Comparison of ENCODE assay signal across 1 cellular context in the genomic region with DNA sequence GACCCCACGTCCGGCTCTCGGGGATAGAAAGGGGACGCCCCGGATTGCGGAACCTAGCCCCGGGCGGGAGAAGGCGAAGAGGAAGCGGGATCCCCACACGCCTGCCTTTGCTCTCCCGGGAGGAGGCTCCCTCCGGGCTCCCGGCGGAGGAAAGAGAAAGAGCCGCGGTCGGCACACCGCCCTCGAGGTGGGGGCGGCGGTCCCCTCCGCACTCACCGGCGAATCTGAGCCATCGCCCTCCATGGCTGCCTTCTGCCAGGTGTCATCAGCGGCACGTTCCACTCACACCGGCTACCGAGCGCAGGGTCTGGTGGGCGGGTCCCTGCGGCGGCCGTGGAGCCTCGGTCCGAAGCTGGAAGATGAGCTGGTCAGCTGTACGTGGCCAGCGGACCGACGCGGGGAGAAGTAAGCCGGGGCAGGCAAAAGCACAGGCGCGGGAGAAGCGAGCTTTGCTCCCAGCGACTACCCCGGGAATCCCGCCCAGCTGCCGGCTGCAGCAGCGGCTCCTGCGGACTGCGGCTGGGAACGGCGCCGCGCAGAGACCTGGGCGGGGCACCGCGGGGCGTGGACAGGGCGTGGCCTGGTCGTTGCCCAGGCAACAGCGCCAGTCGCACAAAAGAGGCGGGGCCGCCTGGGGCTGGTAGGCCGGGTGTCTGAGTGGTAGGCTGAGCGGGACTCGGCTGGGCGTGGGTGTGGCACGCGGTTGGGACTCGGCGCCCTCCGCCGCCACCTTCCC.
TF ChIP-seq lines count a peak whose summit lies in the region.

A gene with protein sequence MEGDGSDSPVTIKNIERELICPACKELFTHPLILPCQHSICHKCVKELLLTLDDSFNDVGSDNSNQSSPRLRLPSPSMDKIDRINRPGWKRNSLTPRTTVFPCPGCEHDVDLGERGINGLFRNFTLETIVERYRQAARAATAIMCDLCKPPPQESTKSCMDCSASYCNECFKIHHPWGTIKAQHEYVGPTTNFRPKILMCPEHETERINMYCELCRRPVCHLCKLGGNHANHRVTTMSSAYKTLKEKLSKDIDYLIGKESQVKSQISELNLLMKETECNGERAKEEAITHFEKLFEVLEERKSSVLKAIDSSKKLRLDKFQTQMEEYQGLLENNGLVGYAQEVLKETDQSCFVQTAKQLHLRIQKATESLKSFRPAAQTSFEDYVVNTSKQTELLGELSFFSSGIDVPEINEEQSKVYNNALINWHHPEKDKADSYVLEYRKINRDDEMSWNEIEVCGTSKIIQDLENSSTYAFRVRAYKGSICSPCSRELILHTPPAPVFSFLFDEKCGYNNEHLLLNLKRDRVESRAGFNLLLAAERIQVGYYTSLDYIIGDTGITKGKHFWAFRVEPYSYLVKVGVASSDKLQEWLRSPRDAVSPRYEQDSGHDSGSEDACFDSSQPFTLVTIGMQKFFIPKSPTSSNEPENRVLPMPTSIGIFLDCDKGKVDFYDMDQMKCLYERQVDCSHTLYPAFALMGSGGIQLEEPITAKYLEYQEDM (minus strand): TSS at position 517 of the 736 bp plus-strand sequence. CDS start 274 bp downstream, at position 243.

TF ChIP-seq in HepG2, 621 proteins besides CTCF, POLR2A, EP300 and RAD21 (continues in another document):
- TF ChIP-seq, protein P1, sequence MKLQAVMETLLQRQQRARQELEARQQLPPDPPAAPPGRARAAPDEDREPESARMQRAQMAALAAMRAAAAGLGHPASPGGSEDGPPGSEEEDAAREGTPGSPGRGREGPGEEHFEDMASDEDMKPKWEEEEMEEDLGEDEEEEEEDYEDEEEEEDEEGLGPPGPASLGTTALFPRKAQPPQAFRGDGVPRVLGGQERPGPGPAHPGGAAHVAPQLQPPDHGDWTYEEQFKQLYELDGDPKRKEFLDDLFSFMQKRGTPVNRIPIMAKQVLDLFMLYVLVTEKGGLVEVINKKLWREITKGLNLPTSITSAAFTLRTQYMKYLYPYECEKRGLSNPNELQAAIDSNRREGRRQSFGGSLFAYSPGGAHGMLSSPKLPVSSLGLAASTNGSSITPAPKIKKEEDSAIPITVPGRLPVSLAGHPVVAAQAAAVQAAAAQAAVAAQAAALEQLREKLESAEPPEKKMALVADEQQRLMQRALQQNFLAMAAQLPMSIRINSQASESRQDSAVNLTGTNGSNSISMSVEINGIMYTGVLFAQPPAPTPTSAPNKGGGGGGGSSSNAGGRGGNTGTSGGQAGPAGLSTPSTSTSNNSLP (IDR thresholded peaks at IDR 0.05; ENCODE audit: low read depth, low read length), result no peak
- TF ChIP-seq, protein P2, sequence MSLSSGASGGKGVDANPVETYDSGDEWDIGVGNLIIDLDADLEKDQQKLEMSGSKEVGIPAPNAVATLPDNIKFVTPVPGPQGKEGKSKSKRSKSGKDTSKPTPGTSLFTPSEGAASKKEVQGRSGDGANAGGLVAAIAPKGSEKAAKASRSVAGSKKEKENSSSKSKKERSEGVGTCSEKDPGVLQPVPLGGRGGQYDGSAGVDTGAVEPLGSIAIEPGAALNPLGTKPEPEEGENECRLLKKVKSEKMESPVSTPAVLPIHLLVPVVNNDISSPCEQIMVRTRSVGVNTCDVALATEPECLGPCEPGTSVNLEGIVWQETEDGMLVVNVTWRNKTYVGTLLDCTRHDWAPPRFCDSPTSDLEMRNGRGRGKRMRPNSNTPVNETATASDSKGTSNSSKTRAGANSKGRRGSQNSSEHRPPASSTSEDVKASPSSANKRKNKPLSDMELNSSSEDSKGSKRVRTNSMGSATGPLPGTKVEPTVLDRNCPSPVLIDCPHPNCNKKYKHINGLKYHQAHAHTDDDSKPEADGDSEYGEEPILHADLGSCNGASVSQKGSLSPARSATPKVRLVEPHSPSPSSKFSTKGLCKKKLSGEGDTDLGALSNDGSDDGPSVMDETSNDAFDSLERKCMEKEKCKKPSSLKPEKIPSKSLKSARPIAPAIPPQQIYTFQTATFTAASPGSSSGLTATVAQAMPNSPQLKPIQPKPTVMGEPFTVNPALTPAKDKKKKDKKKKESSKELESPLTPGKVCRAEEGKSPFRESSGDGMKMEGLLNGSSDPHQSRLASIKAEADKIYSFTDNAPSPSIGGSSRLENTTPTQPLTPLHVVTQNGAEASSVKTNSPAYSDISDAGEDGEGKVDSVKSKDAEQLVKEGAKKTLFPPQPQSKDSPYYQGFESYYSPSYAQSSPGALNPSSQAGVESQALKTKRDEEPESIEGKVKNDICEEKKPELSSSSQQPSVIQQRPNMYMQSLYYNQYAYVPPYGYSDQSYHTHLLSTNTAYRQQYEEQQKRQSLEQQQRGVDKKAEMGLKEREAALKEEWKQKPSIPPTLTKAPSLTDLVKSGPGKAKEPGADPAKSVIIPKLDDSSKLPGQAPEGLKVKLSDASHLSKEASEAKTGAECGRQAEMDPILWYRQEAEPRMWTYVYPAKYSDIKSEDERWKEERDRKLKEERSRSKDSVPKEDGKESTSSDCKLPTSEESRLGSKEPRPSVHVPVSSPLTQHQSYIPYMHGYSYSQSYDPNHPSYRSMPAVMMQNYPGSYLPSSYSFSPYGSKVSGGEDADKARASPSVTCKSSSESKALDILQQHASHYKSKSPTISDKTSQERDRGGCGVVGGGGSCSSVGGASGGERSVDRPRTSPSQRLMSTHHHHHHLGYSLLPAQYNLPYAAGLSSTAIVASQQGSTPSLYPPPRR (CRISPR knock-in tag; IDR thresholded peaks at IDR 0.05; ENCODE audit: borderline replicate concordance), result no peak
- TF ChIP-seq, protein P3, sequence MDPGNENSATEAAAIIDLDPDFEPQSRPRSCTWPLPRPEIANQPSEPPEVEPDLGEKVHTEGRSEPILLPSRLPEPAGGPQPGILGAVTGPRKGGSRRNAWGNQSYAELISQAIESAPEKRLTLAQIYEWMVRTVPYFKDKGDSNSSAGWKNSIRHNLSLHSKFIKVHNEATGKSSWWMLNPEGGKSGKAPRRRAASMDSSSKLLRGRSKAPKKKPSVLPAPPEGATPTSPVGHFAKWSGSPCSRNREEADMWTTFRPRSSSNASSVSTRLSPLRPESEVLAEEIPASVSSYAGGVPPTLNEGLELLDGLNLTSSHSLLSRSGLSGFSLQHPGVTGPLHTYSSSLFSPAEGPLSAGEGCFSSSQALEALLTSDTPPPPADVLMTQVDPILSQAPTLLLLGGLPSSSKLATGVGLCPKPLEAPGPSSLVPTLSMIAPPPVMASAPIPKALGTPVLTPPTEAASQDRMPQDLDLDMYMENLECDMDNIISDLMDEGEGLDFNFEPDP (CRISPR knock-in tag; conservative IDR thresholded peaks at IDR 0.05), result no peak
- TF ChIP-seq ZFX (CRISPR knock-in tag; IDR thresholded peaks at IDR 0.05; ENCODE audit: low read depth) (no peak), ZNF468 (CRISPR knock-in tag; IDR thresholded peaks at IDR 0.05) (no peak), STAG1 (CRISPR knock-in tag; IDR thresholded peaks at IDR 0.05) (no peak), CBFB (CRISPR knock-in tag; IDR thresholded peaks at IDR 0.05) (peak; percentile 23; the same call in 1 of the 2 replicates), ARID2 (CRISPR knock-in tag; IDR thresholded peaks at IDR 0.05; ENCODE audit: borderline replicate concordance) (peak; percentile 97; the same call in 1 of the 2 replicates), U2AF1 (optimal IDR thresholded peaks at IDR 0.05; ENCODE audit: low read depth, low read length) (no peak), ZIK1 (CRISPR knock-in tag; IDR thresholded peaks at IDR 0.05; ENCODE audit: borderline replicate concordance, low read depth) (no peak), KMT2A (CRISPR knock-in tag; IDR thresholded peaks at IDR 0.05) (peak; percentile 73), CEBPG (CRISPR knock-in tag; IDR thresholded peaks at IDR 0.05) (0 out of 2 replicates have a peak, but pooled peaks have one; percentile 7), POLR2AphosphoS5 (IDR thresholded peaks at IDR 0.05; ENCODE audit: low read depth, low read length) (no peak), MTA1 (CRISPR knock-in tag; IDR thresholded peaks at IDR 0.05; ENCODE audit: borderline replicate concordance) (0 out of 2 replicates have a peak, but pooled peaks have one; percentile 38), MZF1 (CRISPR knock-in tag; IDR thresholded peaks at IDR 0.05; ENCODE audit: borderline replicate concordance) (no peak), ZNF709 (CRISPR knock-in tag; IDR thresholded peaks at IDR 0.05) (peak; percentile 56; the same call in 1 of the 2 replicates), SSRP1 (CRISPR knock-in tag; IDR thresholded peaks at IDR 0.05) (no peak), ZNF121 (CRISPR knock-in tag; IDR thresholded peaks at IDR 0.05) (peak; percentile 12; the same call in 1 of the 2 replicates), KDM4B (CRISPR knock-in tag; IDR thresholded peaks at IDR 0.05) (no peak), SP140L (CRISPR knock-in tag; IDR thresholded peaks at IDR 0.05; ENCODE audit: borderline replicate concordance) (no peak), ZNF446 (CRISPR knock-in tag; IDR thresholded peaks at IDR 0.05) (0 out of 2 replicates have a peak, but pooled peaks have one; percentile 21), IRF2 (CRISPR knock-in tag; IDR thresholded peaks at IDR 0.05) (0 out of 2 replicates have a peak, but pooled peaks have one; percentile 11), MED8 (CRISPR knock-in tag; IDR thresholded peaks at IDR 0.05; ENCODE audit: insufficient replicate concordance) (no peak), TRIM24 (CRISPR knock-in tag; IDR thresholded peaks at IDR 0.05) (no peak), SNAI1 (CRISPR knock-in tag; IDR thresholded peaks at IDR 0.05; ENCODE audit: borderline replicate concordance) (no peak), KDM1A (CRISPR knock-in tag; IDR thresholded peaks at IDR 0.05) (no peak; the same call in 1 of the 2 replicates), RBFOX2 (IDR thresholded peaks at IDR 0.05; ENCODE audit: low read depth, low read length) (peak; percentile 58), ZNF20 (CRISPR knock-in tag; IDR thresholded peaks at IDR 0.05) (no peak), TAF15 (IDR thresholded peaks at IDR 0.05; ENCODE audit: low read depth, low read length, poor library complexity, severe bottlenecking) (no peak), ZNF232 (CRISPR knock-in tag; IDR thresholded peaks at IDR 0.05; ENCODE audit: borderline replicate concordance) (no peak)
- TF ChIP-seq, protein P4, sequence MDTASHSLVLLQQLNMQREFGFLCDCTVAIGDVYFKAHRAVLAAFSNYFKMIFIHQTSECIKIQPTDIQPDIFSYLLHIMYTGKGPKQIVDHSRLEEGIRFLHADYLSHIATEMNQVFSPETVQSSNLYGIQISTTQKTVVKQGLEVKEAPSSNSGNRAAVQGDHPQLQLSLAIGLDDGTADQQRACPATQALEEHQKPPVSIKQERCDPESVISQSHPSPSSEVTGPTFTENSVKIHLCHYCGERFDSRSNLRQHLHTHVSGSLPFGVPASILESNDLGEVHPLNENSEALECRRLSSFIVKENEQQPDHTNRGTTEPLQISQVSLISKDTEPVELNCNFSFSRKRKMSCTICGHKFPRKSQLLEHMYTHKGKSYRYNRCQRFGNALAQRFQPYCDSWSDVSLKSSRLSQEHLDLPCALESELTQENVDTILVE (CRISPR knock-in tag; IDR thresholded peaks at IDR 0.05), result no peak; the same call in 1 of the 2 replicates
- TF ChIP-seq, protein P5, sequence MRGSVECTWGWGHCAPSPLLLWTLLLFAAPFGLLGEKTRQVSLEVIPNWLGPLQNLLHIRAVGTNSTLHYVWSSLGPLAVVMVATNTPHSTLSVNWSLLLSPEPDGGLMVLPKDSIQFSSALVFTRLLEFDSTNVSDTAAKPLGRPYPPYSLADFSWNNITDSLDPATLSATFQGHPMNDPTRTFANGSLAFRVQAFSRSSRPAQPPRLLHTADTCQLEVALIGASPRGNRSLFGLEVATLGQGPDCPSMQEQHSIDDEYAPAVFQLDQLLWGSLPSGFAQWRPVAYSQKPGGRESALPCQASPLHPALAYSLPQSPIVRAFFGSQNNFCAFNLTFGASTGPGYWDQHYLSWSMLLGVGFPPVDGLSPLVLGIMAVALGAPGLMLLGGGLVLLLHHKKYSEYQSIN (CRISPR knock-in tag; IDR thresholded peaks at IDR 0.05; ENCODE audit: borderline replicate concordance), result no peak
- TF ChIP-seq, protein P6, sequence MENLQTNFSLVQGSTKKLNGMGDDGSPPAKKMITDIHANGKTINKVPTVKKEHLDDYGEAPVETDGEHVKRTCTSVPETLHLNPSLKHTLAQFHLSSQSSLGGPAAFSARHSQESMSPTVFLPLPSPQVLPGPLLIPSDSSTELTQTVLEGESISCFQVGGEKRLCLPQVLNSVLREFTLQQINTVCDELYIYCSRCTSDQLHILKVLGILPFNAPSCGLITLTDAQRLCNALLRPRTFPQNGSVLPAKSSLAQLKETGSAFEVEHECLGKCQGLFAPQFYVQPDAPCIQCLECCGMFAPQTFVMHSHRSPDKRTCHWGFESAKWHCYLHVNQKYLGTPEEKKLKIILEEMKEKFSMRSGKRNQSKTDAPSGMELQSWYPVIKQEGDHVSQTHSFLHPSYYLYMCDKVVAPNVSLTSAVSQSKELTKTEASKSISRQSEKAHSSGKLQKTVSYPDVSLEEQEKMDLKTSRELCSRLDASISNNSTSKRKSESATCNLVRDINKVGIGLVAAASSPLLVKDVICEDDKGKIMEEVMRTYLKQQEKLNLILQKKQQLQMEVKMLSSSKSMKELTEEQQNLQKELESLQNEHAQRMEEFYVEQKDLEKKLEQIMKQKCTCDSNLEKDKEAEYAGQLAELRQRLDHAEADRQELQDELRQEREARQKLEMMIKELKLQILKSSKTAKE (CRISPR knock-in tag; IDR thresholded peaks at IDR 0.05; ENCODE audit: borderline replicate concordance), result no peak
- TF ChIP-seq, protein P7, sequence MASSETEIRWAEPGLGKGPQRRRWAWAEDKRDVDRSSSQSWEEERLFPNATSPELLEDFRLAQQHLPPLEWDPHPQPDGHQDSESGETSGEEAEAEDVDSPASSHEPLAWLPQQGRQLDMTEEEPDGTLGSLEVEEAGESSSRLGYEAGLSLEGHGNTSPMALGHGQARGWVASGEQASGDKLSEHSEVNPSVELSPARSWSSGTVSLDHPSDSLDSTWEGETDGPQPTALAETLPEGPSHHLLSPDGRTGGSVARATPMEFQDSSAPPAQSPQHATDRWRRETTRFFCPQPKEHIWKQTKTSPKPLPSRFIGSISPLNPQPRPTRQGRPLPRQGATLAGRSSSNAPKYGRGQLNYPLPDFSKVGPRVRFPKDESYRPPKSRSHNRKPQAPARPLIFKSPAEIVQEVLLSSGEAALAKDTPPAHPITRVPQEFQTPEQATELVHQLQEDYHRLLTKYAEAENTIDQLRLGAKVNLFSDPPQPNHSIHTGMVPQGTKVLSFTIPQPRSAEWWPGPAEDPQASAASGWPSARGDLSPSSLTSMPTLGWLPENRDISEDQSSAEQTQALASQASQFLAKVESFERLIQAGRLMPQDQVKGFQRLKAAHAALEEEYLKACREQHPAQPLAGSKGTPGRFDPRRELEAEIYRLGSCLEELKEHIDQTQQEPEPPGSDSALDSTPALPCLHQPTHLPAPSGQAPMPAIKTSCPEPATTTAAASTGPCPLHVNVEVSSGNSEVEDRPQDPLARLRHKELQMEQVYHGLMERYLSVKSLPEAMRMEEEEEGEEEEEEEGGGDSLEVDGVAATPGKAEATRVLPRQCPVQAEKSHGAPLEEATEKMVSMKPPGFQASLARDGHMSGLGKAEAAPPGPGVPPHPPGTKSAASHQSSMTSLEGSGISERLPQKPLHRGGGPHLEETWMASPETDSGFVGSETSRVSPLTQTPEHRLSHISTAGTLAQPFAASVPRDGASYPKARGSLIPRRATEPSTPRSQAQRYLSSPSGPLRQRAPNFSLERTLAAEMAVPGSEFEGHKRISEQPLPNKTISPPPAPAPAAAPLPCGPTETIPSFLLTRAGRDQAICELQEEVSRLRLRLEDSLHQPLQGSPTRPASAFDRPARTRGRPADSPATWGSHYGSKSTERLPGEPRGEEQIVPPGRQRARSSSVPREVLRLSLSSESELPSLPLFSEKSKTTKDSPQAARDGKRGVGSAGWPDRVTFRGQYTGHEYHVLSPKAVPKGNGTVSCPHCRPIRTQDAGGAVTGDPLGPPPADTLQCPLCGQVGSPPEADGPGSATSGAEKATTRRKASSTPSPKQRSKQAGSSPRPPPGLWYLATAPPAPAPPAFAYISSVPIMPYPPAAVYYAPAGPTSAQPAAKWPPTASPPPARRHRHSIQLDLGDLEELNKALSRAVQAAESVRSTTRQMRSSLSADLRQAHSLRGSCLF (CRISPR knock-in tag; IDR thresholded peaks at IDR 0.05; ENCODE audit: borderline replicate concordance), result no peak
